1 cellular context compared by ENCODE assay signal in genomic region chr11:8055111-8055835, GRCh38.
TF ChIP-seq lines count a peak whose summit lies in the region.

No MANE protein-coding gene starts in this region.

TF ChIP-seq in HepG2, 621 proteins besides CTCF, POLR2A, EP300 and RAD21 (continued from another document):
- TF ChIP-seq GMEB1 (CRISPR knock-in tag; IDR thresholded peaks at IDR 0.05; ENCODE audit: borderline replicate concordance) = no peak
- no peak for TF ChIP-seq ZNF101 (CRISPR knock-in tag; IDR thresholded peaks at IDR 0.05; ENCODE audit: borderline replicate concordance, low read depth)
- TF ChIP-seq FOXM1 (CRISPR knock-in tag; IDR thresholded peaks at IDR 0.05) = no peak
- no peak for TF ChIP-seq ZNF251 (CRISPR knock-in tag; IDR thresholded peaks at IDR 0.05)
- TF ChIP-seq MEF2D (CRISPR knock-in tag; IDR thresholded peaks at IDR 0.05) = no peak
- no peak for TF ChIP-seq HOXA5 (CRISPR knock-in tag; IDR thresholded peaks at IDR 0.05)
- no peak for TF ChIP-seq FOXA1 (IDR thresholded peaks at IDR 0.05)
- no peak for TF ChIP-seq FOXA1 (CRISPR knock-in tag; IDR thresholded peaks at IDR 0.05)
